2 cellular contexts compared by ENCODE assay signal in genomic region chr3:152318512-152318911, GRCh38.
TF ChIP-seq lines count a peak whose summit lies in the region.

No MANE protein-coding gene starts in this region.

TF ChIP-seq in K562, 482 proteins besides CTCF, POLR2A, EP300 and RAD21:
- no peak for TF ChIP-seq FOXK1 (CRISPR knock-in tag; IDR thresholded peaks at IDR 0.05; ENCODE audit: borderline replicate concordance)
- TF ChIP-seq ZNF12 (CRISPR knock-in tag; IDR thresholded peaks at IDR 0.05) = no peak
- TF ChIP-seq CTBP1 (IDR thresholded peaks at IDR 0.05; ENCODE audit: borderline replicate concordance) = no peak
- no peak for TF ChIP-seq ELK3 (CRISPR knock-in tag; IDR thresholded peaks at IDR 0.05)
- TF ChIP-seq, protein P1, sequence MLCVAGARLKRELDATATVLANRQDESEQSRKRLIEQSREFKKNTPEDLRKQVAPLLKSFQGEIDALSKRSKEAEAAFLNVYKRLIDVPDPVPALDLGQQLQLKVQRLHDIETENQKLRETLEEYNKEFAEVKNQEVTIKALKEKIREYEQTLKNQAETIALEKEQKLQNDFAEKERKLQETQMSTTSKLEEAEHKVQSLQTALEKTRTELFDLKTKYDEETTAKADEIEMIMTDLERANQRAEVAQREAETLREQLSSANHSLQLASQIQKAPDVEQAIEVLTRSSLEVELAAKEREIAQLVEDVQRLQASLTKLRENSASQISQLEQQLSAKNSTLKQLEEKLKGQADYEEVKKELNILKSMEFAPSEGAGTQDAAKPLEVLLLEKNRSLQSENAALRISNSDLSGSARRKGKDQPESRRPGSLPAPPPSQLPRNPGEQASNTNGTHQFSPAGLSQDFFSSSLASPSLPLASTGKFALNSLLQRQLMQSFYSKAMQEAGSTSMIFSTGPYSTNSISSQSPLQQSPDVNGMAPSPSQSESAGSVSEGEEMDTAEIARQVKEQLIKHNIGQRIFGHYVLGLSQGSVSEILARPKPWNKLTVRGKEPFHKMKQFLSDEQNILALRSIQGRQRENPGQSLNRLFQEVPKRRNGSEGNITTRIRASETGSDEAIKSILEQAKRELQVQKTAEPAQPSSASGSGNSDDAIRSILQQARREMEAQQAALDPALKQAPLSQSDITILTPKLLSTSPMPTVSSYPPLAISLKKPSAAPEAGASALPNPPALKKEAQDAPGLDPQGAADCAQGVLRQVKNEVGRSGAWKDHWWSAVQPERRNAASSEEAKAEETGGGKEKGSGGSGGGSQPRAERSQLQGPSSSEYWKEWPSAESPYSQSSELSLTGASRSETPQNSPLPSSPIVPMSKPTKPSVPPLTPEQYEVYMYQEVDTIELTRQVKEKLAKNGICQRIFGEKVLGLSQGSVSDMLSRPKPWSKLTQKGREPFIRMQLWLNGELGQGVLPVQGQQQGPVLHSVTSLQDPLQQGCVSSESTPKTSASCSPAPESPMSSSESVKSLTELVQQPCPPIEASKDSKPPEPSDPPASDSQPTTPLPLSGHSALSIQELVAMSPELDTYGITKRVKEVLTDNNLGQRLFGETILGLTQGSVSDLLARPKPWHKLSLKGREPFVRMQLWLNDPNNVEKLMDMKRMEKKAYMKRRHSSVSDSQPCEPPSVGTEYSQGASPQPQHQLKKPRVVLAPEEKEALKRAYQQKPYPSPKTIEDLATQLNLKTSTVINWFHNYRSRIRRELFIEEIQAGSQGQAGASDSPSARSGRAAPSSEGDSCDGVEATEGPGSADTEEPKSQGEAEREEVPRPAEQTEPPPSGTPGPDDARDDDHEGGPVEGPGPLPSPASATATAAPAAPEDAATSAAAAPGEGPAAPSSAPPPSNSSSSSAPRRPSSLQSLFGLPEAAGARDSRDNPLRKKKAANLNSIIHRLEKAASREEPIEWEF (CRISPR knock-in tag; IDR thresholded peaks at IDR 0.05) = no peak

TF ChIP-seq in neural cell, 6 proteins besides CTCF, POLR2A, EP300 and RAD21:
- TF ChIP-seq REST (IDR thresholded peaks at IDR 0.05; ENCODE audit: borderline replicate concordance) (no peak), TAF1 (IDR thresholded peaks at IDR 0.05; ENCODE audit: low read depth) (no peak), POLR2AphosphoS5 (IDR thresholded peaks at IDR 0.05) (peak; percentile 66), EZH2 (IDR thresholded peaks at IDR 0.05; ENCODE audit: borderline replicate concordance, insufficient read depth, low read length, poor library complexity, severe bottlenecking) (no peak), SMC3 (conservative IDR thresholded peaks at IDR 0.05; ENCODE audit: poor library complexity) (no peak), MXI1 (conservative IDR thresholded peaks at IDR 0.05; ENCODE audit: poor library complexity, severe bottlenecking) (no peak)
